Comparison of ENCODE assay signal across 15 cellular contexts in genomic region chrX:16970977-16971376, GRCh38. TPM values are rescaled to one million over a fixed set of nuclear protein-coding genes. Genes with fewer than 3 reads are reported as not detected.
DNase-seq lines count a peak whose midpoint lies in the region; ATAC-seq and TF ChIP-seq lines count a peak whose summit lies in the region.
"Had no signal": no experiment of that assay in that cellular context is flagged by ENCODE, and none has a peak within 500 bp of the region (broad histone marks: within the 10 kb centered on the region; RNA-seq: fewer than 3 reads in every experiment).

No MANE protein-coding gene starts in this region.

- peaks cover 51% of the 10 kb centered on the region for H3K27me3 Mint-ChIP-seq in MCF 10A (ENCODE audit: insufficient read depth, unreplicated experiment)
- H3K27me3 Mint-ChIP-seq: activated naive CD4-positive, alpha-beta T cell treated with anti-CD3 and anti-CD28 coated beads, Interleukin-2, amount 10 ng/mL, durations not matched to agents 7 days and 5 days had no signal

- H3K27ac Mint-ChIP-seq in MCF 10A (ENCODE audit: low read depth, unreplicated experiment): peak overlapping the region; percentile 49
- H3K27ac Mint-ChIP-seq: activated naive CD4-positive, alpha-beta T cell treated with anti-CD3 and anti-CD28 coated beads, Interleukin-2, amount 10 ng/mL, durations not matched to agents 7 days and 5 days had no signal

- no peaks in the 10 kb centered on the region for H3K4me1 ChIP-seq in breast epithelium
- H3K4me1 ChIP-seq in mesendoderm (ENCODE audit: control insufficient read depth, low read depth, low read length): no peaks in the 10 kb centered on the region
- H3K4me1 ChIP-seq: parathyroid adenoma, tibial artery had no signal

- H3K4me2 ChIP-seq in mesendoderm (ENCODE audit: low read length): no peak overlapping the region
- H3K4me2 ChIP-seq: SK-N-SH had no signal

- DNase-seq in MCF 10A (ENCODE audit: unreplicated experiment): peak; percentile 43
- DNase-seq in breast epithelium (ENCODE audit: low spot score in 2 of 2): no peak
- DNase-seq in SW480 (ENCODE audit: low spot score): peak; percentile 60
- peak; percentile 39 for DNase-seq in fibroblast of the aortic adventitia (ENCODE audit: low read depth)
- no peak for DNase-seq in GDM1 (lab: John Stamatoyannopoulos, UW)
- DNase-seq in mesendoderm: no peak
- no peak for DNase-seq in NCI-H2171 (lab: John Stamatoyannopoulos, UW)
- DNase-seq: activated naive CD4-positive, alpha-beta T cell treated with anti-CD3 and anti-CD28 coated beads, Interleukin-2, amount 10 ng/mL, durations not matched to agents 7 days and 5 days; DMS153; midbrain; SK-N-SH; tibial artery had no signal

- no peak overlapping the region for H3K9ac ChIP-seq in mesendoderm (ENCODE audit: low read length)
- H3K9ac ChIP-seq: parathyroid adenoma, SK-N-SH had no signal

- no peak overlapping the region for H2AK5ac ChIP-seq in mesendoderm (ENCODE audit: low read length)

- H3K4me3 ChIP-seq in breast epithelium (no peak overlapping the region), fibroblast of the aortic adventitia (ENCODE audit: low read depth, low read length) (no peak overlapping the region), mesendoderm (ENCODE audit: low read length) (no peak overlapping the region)
- H3K4me3 ChIP-seq: esophagus muscularis mucosa, tibial artery had no signal

- H3K23ac ChIP-seq in mesendoderm (ENCODE audit: low read length): no peak overlapping the region

- no peak overlapping the region for H3K18ac ChIP-seq in mesendoderm (ENCODE audit: low read length)

- ATAC-seq in GM19395 (IDR thresholded peaks at IDR 0.05; ENCODE audit: unreplicated experiment): no peak

- CTCF ChIA-PET in MCF 10A (lab: Yijun Ruan, JAX): no interaction called here

- TF ChIP-seq CTCF in MCF 10A (IDR thresholded peaks at IDR 0.05; ENCODE audit: unreplicated experiment) (no peak), breast epithelium (IDR thresholded peaks at IDR 0.05) (no peak), fibroblast of the aortic adventitia (IDR thresholded peaks at IDR 0.05; ENCODE audit: insufficient read depth, low read length) (no peak)

- TF ChIP-seq POLR2A in breast epithelium (IDR thresholded peaks at IDR 0.05): no peak

- peaks cover 0 to 13% of the 10 kb centered on the region in 2 donors for H3K27me3 ChIP-seq in breast epithelium
- H3K27me3 ChIP-seq in mesendoderm (ENCODE audit: insufficient read depth, low read length, poor library complexity): no peaks in the 10 kb centered on the region
- H3K27me3 ChIP-seq: esophagus muscularis mucosa, tibial artery had no signal

- H3K4me1 Mint-ChIP-seq in MCF 10A (ENCODE audit: insufficient read depth, unreplicated experiment): peaks cover 13% of the 10 kb centered on the region
- H3K4me1 Mint-ChIP-seq: activated naive CD4-positive, alpha-beta T cell treated with anti-CD3 and anti-CD28 coated beads, Interleukin-2, amount 10 ng/mL, durations not matched to agents 7 days and 5 days had no signal

- H2BK5ac ChIP-seq in mesendoderm (ENCODE audit: low read length): no peak overlapping the region

- POLR2A ChIA-PET in MCF 10A (lab: Yijun Ruan, JAX): no interaction called here

- H3K56ac ChIP-seq in mesendoderm (ENCODE audit: low read length): no peak overlapping the region

- no peak overlapping the region for H2BK120ac ChIP-seq in mesendoderm (ENCODE audit: low read depth, low read length)

- WGBS in mesendoderm (ENCODE audit: extremely low coverage, insufficient coverage, low lambda C conversion rate): no CpG with 5 or more reads among the region's 5 CpGs

- no peaks in the 10 kb centered on the region for H3K79me2 ChIP-seq in mesendoderm (ENCODE audit: control insufficient read depth, insufficient read depth, low read length)
- H3K79me2 ChIP-seq: parathyroid adenoma had no signal

- no peaks in the 10 kb centered on the region for H3K36me3 Mint-ChIP-seq in MCF 10A (ENCODE audit: insufficient read depth, unreplicated experiment)
- H3K36me3 Mint-ChIP-seq: activated naive CD4-positive, alpha-beta T cell treated with anti-CD3 and anti-CD28 coated beads, Interleukin-2, amount 10 ng/mL, durations not matched to agents 7 days and 5 days had no signal

- H3K36me3 ChIP-seq in breast epithelium (no peaks in the 10 kb centered on the region), mesendoderm (ENCODE audit: control insufficient read depth, insufficient read depth, low read length) (no peaks in the 10 kb centered on the region)
- H3K36me3 ChIP-seq: esophagus muscularis mucosa, tibial artery had no signal

- no peaks in the 10 kb centered on the region for H3K9me3 ChIP-seq in breast epithelium
- H3K9me3 ChIP-seq: esophagus muscularis mucosa, SK-N-SH, tibial artery had no signal

- no peaks in the 10 kb centered on the region for H3K79me1 ChIP-seq in mesendoderm (ENCODE audit: low read length)

- no peak overlapping the region for H2BK15ac ChIP-seq in mesendoderm (replicated peaks; ENCODE audit: low read depth)

- intact Hi-C loops in MCF 10A (cut with micrococcal nuclease) (no loop called here), breast epithelium (cut with DNase I; ENCODE audit: low total_unique reads) (no loop called here)

- BruUV-seq in MCF 10A (replicated peaks; lab: Mats Ljungman, UMichigan): no TSS peak

- no peak overlapping the region for H3K4me3 Mint-ChIP-seq in MCF 10A (ENCODE audit: unreplicated experiment)
- H3K4me3 Mint-ChIP-seq: activated naive CD4-positive, alpha-beta T cell treated with anti-CD3 and anti-CD28 coated beads, Interleukin-2, amount 10 ng/mL, durations not matched to agents 7 days and 5 days had no signal

- H3K4ac ChIP-seq in mesendoderm (ENCODE audit: low read depth, low read length): no peak overlapping the region

- H3K9me3 Mint-ChIP-seq in MCF 10A (ENCODE audit: unreplicated experiment): peaks cover 8% of the 10 kb centered on the region
- H3K9me3 Mint-ChIP-seq: activated naive CD4-positive, alpha-beta T cell treated with anti-CD3 and anti-CD28 coated beads, Interleukin-2, amount 10 ng/mL, durations not matched to agents 7 days and 5 days had no signal

- no peak overlapping the region for H4K8ac ChIP-seq in mesendoderm (ENCODE audit: low read depth, low read length)

- H3K27ac ChIP-seq in breast epithelium: no peak overlapping the region
- H3K27ac ChIP-seq in mesendoderm (ENCODE audit: low read depth, low read length): no peak overlapping the region
- H3K27ac ChIP-seq: esophagus muscularis mucosa, parathyroid adenoma, tibial artery had no signal

- no peak overlapping the region for H4K5ac ChIP-seq in mesendoderm (ENCODE audit: low read length)

RNA-seq across cellular contexts. Expression of gene REPS2, which starts 24.5 kb away (rescaled TPM):
- total RNA-seq in MCF 10A (2022) (6.9 and 8.1 TPM in 2 replicates), breast epithelium (10 to 100 TPM in 2 of 3 donors, 1 to 10 TPM in 1; 9.6 to 21.4 (median 13.1) TPM), fibroblast of the aortic adventitia (ENCODE audit: low replicate concordance) (0.82 and 1.7 TPM in 2 replicates)
- 0.87 TPM for polyA plus RNA-seq in mesendoderm (2013, experiment 1 of 2)
- polyA plus RNA-seq in mesendoderm (2013, experiment 2 of 2): 0.70 TPM

Comparison
In these comparisons a context has a peak if more than half of its experiments do, and no peak if none do; other contexts are left out.
1. DNase-seq: peak in MCF 10A (single experiment), SW480 (single experiment) and fibroblast of the aortic adventitia (single experiment); none in breast epithelium (0 of 2), GDM1 (single experiment), mesendoderm (single experiment) and NCI-H2171 (single experiment).